Comparison of ENCODE assay signal across 39 cellular contexts in genomic region chr20:14432597-14432996, GRCh38.
"Had no signal": no experiment of that assay in that cellular context is flagged by ENCODE, and none has a peak within 500 bp of the region (broad histone marks: within the 10 kb centered on the region; RNA-seq: fewer than 3 reads in every experiment).

No MANE protein-coding gene starts in this region.

- DNase-seq: activated B cell treated with CpG ODN at 0.5 μM for 24 hours; activated CD4-positive, alpha-beta T cell treated with anti-CD3 and anti-CD28 coated beads for 48 hours; activated CD4-positive, alpha-beta T cell treated with anti-CD3 and anti-CD28 coated beads, Interleukin-2, amount 50 U/mL, for 1 hour; activated CD4-positive, alpha-beta T cell treated with anti-CD3 and anti-CD28 coated beads, Interleukin-2, amount 50 U/mL, for 48 hours; activated CD8-positive, alpha-beta memory T cell treated with anti-CD3 and anti-CD28 coated beads, Interleukin-2, amount 10 ng/mL, durations not matched to agents 7 days and 5 days; activated CD8-positive, alpha-beta memory T cell treated with anti-CD3 and anti-CD28 coated beads, Interleukin-2, amount 50 U/mL, for 4 hours; activated CD8-positive, alpha-beta T cell treated with anti-CD3 and anti-CD28 coated beads for 36 hours; activated effector memory CD4-positive, alpha-beta T cell treated with anti-CD3 and anti-CD28 coated beads, Interleukin-2, amount 50 U/mL, for 16 hours; activated naive CD4-positive, alpha-beta T cell treated with anti-CD3 and anti-CD28 coated beads for 36 hours; activated naive CD8-positive, alpha-beta T cell treated with anti-CD3 and anti-CD28 coated beads for 36 hours; activated naive CD8-positive, alpha-beta T cell treated with anti-CD3 and anti-CD28 coated beads, Interleukin-2, amount 50 U/mL, for 24 hours; activated T-cell treated with anti-CD3 and anti-CD28 coated beads, Interleukin-2, amount 50 U/mL, for 1 hour; activated T-cell treated with anti-CD3 and anti-CD28 coated beads, Interleukin-2, amount 50 U/mL, for 48 hours; adrenal gland; amygdala; dorsolateral prefrontal cortex; effector memory CD4-positive, alpha-beta T cell; erythroblast; foreskin keratinocyte; gastrocnemius medialis; glutamatergic neuron; heart left ventricle; T-helper 1 cell; T-helper 17 cell; T1000; WERI-Rb-1 had no signal

- H3K27ac Mint-ChIP-seq: activated B cell treated with CpG ODN at 0.5 μM for 24 hours; activated CD8-positive, alpha-beta memory T cell treated with anti-CD3 and anti-CD28 coated beads, Interleukin-2, amount 10 ng/mL, durations not matched to agents 7 days and 5 days; activated CD8-positive, alpha-beta T cell treated with anti-CD3 and anti-CD28 coated beads for 36 hours; activated naive CD4-positive, alpha-beta T cell treated with anti-CD3 and anti-CD28 coated beads for 36 hours; activated naive CD4-positive, alpha-beta T cell treated with anti-CD3 and anti-CD28 coated beads, Interleukin-2, amount 50 U/mL, for 24 hours; activated naive CD8-positive, alpha-beta T cell treated with anti-CD3 and anti-CD28 coated beads for 36 hours; activated naive CD8-positive, alpha-beta T cell treated with anti-CD3 and anti-CD28 coated beads, Interleukin-2, amount 50 U/mL, for 24 hours; activated T-helper 1 cell treated with anti-CD3 and anti-CD28 coated beads, Interleukin-12 subunit alpha, Interleukin-12 subunit beta, Interleukin-2, Interleukin-4 antibody, amounts not matched to agents 30 ng/mL and 10 ng/mL and 1 ng/mL, durations not matched to agents 14 hours and 24 hours and 36 hours; activated T-helper 2 cell treated with anti-CD3 and anti-CD28 coated beads, Interferon-gamma antibody, Interleukin-2, Interleukin-4, amounts not matched to agents 10 μg/mL and 5 μg/mL and 100 μg/mL, durations not matched to agents 14 hours and 24 hours and 36 hours; brain; dendritic cell treated with granulocyte-macrophage colony-stimulating factor and Interleukin-4, amounts not matched to agents 40 ng/mL and 50 ng/mL, for 4 days; T-helper 17 cell; T-helper 2 cell treated with Interferon-gamma antibody and Interleukin-4, amounts not matched to agents 5 μg/mL and 100 μg/mL, for 36 hours had no signal

- H3K4me3 ChIP-seq: adrenal gland, ascending aorta, breast epithelium, cardiac muscle cell, coronary artery, dorsolateral prefrontal cortex, esophagus muscularis mucosa, gastrocnemius medialis, heart left ventricle had no signal

- H3K27ac ChIP-seq: adrenal gland, ascending aorta, breast epithelium, cardiac muscle cell, coronary artery, dorsolateral prefrontal cortex, esophagus muscularis mucosa, foreskin keratinocyte, gastrocnemius medialis, heart left ventricle, WERI-Rb-1 had no signal

- H3K9me3 Mint-ChIP-seq: activated B cell treated with CpG ODN at 0.5 μM for 24 hours; activated CD8-positive, alpha-beta T cell treated with anti-CD3 and anti-CD28 coated beads for 36 hours; activated naive CD4-positive, alpha-beta T cell treated with anti-CD3 and anti-CD28 coated beads, Interleukin-2, amount 50 U/mL, for 24 hours; activated naive CD8-positive, alpha-beta T cell treated with anti-CD3 and anti-CD28 coated beads for 36 hours had no signal

- H3K27me3 ChIP-seq: adrenal gland, ascending aorta, breast epithelium, cardiac muscle cell, dorsolateral prefrontal cortex, esophagus muscularis mucosa, foreskin keratinocyte, gastrocnemius medialis, heart left ventricle had no signal

- H3K4me3 Mint-ChIP-seq: activated B cell treated with CpG ODN at 0.5 μM for 24 hours; activated CD8-positive, alpha-beta memory T cell treated with anti-CD3 and anti-CD28 coated beads, Interleukin-2, amount 10 ng/mL, durations not matched to agents 7 days and 5 days; activated CD8-positive, alpha-beta T cell treated with anti-CD3 and anti-CD28 coated beads for 36 hours; activated naive CD4-positive, alpha-beta T cell treated with anti-CD3 and anti-CD28 coated beads for 36 hours; activated naive CD4-positive, alpha-beta T cell treated with anti-CD3 and anti-CD28 coated beads, Interleukin-2, amount 50 U/mL, for 24 hours; activated naive CD8-positive, alpha-beta T cell treated with anti-CD3 and anti-CD28 coated beads for 36 hours; activated naive CD8-positive, alpha-beta T cell treated with anti-CD3 and anti-CD28 coated beads, Interleukin-2, amount 50 U/mL, for 24 hours; activated T-helper 1 cell treated with anti-CD3 and anti-CD28 coated beads, Interleukin-12 subunit alpha, Interleukin-12 subunit beta, Interleukin-2, Interleukin-4 antibody, amounts not matched to agents 30 ng/mL and 10 ng/mL and 1 ng/mL, durations not matched to agents 14 hours and 24 hours and 36 hours; brain; central memory CD8-positive, alpha-beta T cell; dendritic cell treated with granulocyte-macrophage colony-stimulating factor and Interleukin-4, amounts not matched to agents 40 ng/mL and 50 ng/mL, for 4 days; T-helper 17 cell; T-helper 2 cell treated with Interferon-gamma antibody and Interleukin-4, amounts not matched to agents 5 μg/mL and 100 μg/mL, for 36 hours had no signal

- H3K4me1 ChIP-seq: adrenal gland, ascending aorta, breast epithelium, esophagus muscularis mucosa, gastrocnemius medialis, heart left ventricle had no signal

- H3K27me3 Mint-ChIP-seq: activated B cell treated with CpG ODN at 0.5 μM for 24 hours; activated CD8-positive, alpha-beta memory T cell treated with anti-CD3 and anti-CD28 coated beads, Interleukin-2, amount 10 ng/mL, durations not matched to agents 7 days and 5 days; activated CD8-positive, alpha-beta T cell treated with anti-CD3 and anti-CD28 coated beads for 36 hours; activated naive CD4-positive, alpha-beta T cell treated with anti-CD3 and anti-CD28 coated beads, Interleukin-2, amount 50 U/mL, for 24 hours; activated naive CD8-positive, alpha-beta T cell treated with anti-CD3 and anti-CD28 coated beads for 36 hours; activated naive CD8-positive, alpha-beta T cell treated with anti-CD3 and anti-CD28 coated beads, Interleukin-2, amount 50 U/mL, for 24 hours; central memory CD8-positive, alpha-beta T cell; dendritic cell treated with granulocyte-macrophage colony-stimulating factor and Interleukin-4, amounts not matched to agents 40 ng/mL and 50 ng/mL, for 4 days; T-helper 17 cell had no signal

- H3K36me3 Mint-ChIP-seq: activated CD8-positive, alpha-beta memory T cell treated with anti-CD3 and anti-CD28 coated beads, Interleukin-2, amount 10 ng/mL, durations not matched to agents 7 days and 5 days; activated naive CD4-positive, alpha-beta T cell treated with anti-CD3 and anti-CD28 coated beads, Interleukin-2, amount 50 U/mL, for 24 hours; activated naive CD8-positive, alpha-beta T cell treated with anti-CD3 and anti-CD28 coated beads for 36 hours; brain had no signal

- H3K4me1 Mint-ChIP-seq: activated B cell treated with CpG ODN at 0.5 μM for 24 hours; activated CD8-positive, alpha-beta memory T cell treated with anti-CD3 and anti-CD28 coated beads, Interleukin-2, amount 10 ng/mL, durations not matched to agents 7 days and 5 days; activated naive CD4-positive, alpha-beta T cell treated with anti-CD3 and anti-CD28 coated beads, Interleukin-2, amount 50 U/mL, for 24 hours; activated naive CD8-positive, alpha-beta T cell treated with anti-CD3 and anti-CD28 coated beads for 36 hours; activated naive CD8-positive, alpha-beta T cell treated with anti-CD3 and anti-CD28 coated beads, Interleukin-2, amount 50 U/mL, for 24 hours; brain; central memory CD8-positive, alpha-beta T cell; T-helper 17 cell had no signal

- ATAC-seq: activated CD4-positive, CD25-positive, alpha-beta regulatory T cell treated with anti-CD3 and anti-CD28 coated beads, Interleukin-2, amount 50 U/mL, for 24 hours; activated CD8-positive, alpha-beta memory T cell treated with anti-CD3 and anti-CD28 coated beads, Interleukin-2, amount 10 ng/mL, durations not matched to agents 7 days and 5 days; activated CD8-positive, alpha-beta T cell treated with anti-CD3 and anti-CD28 coated beads for 36 hours; activated naive CD8-positive, alpha-beta T cell treated with anti-CD3 and anti-CD28 coated beads, Interleukin-2, amount 50 U/mL, for 24 hours; foreskin keratinocyte; gastrocnemius medialis; heart left ventricle; T-helper 17 cell had no signal

- H3K9me3 ChIP-seq: adrenal gland, ascending aorta, breast epithelium, esophagus muscularis mucosa, gastrocnemius medialis, heart left ventricle had no signal

- H3K36me3 ChIP-seq: adrenal gland, ascending aorta, breast epithelium, cardiac muscle cell, esophagus muscularis mucosa, gastrocnemius medialis, heart left ventricle, WERI-Rb-1 had no signal
